ENCODE assay signal across 21 cellular contexts in genomic region chr6:34049395-34050342, GRCh38.
"Had no signal": no experiment of that assay in that cellular context is flagged by ENCODE, and none has a peak within 500 bp of the region (broad histone marks: within the 10 kb centered on the region; RNA-seq: fewer than 3 reads in every experiment).

No MANE protein-coding gene starts in this region.

- H3K4me3 ChIP-seq: body of pancreas, coronary artery, esophagus muscularis mucosa, gastroesophageal sphincter, left ventricle myocardium inferior, ovary, smooth muscle cell, testis had no signal

- H3K4me2 ChIP-seq: smooth muscle cell had no signal

- H3K27me3 ChIP-seq: body of pancreas, ovary, testis had no signal

- H3K4me1 ChIP-seq: body of pancreas, esophagus muscularis mucosa, gastroesophageal sphincter, left ventricle myocardium inferior had no signal

- H3K27ac ChIP-seq: body of pancreas, coronary artery, esophagus muscularis mucosa, gastroesophageal sphincter, left ventricle myocardium inferior, ovary, testis had no signal

- H3K36me3 ChIP-seq: esophagus muscularis mucosa, gastroesophageal sphincter, left ventricle myocardium inferior, ovary had no signal

- FAIRE-seq: endothelial cell of umbilical vein had no signal

- H3K9me3 ChIP-seq: body of pancreas, esophagus muscularis mucosa, gastroesophageal sphincter, left ventricle myocardium inferior, ovary, testis had no signal

- DNase-seq: activated CD4-positive, alpha-beta T cell treated with anti-CD3 and anti-CD28 coated beads, Interleukin-2, amount 10 ng/mL, durations not matched to agents 24 days and 14 days; activated CD4-positive, CD25-positive, alpha-beta regulatory T cell; activated CD8-positive, alpha-beta memory T cell treated with anti-CD3 and anti-CD28 coated beads, Interleukin-2, amount 50 U/mL, for 4 hours; activated CD8-positive, alpha-beta T cell treated with anti-CD3 and anti-CD28 coated beads for 36 hours; activated naive CD4-positive, alpha-beta T cell treated with anti-CD3 and anti-CD28 coated beads for 36 hours; activated T-cell treated with anti-CD3 and anti-CD28 coated beads, Interleukin-2, amount 50 U/mL, for 4 hours; body of pancreas; immature natural killer cell; kidney glomerular epithelial cell; left ventricle myocardium inferior; mammary epithelial cell; naive thymus-derived CD4-positive, alpha-beta T cell; ovary; stimulated activated CD4-positive, alpha-beta T cell treated with anti-CD3 and anti-CD28 coated beads, Interleukin-4, amount 100 ng/mL, for 1 hour; T-helper 9 cell; testis had no signal
